In genomic region chr5:142512041-142512679, GRCh38 we compare ENCODE assay signal across 1 cellular context.
TF ChIP-seq lines count a peak whose summit lies in the region.

No MANE protein-coding gene starts in this region.

TF ChIP-seq in GM23338, 12 proteins besides CTCF, POLR2A, EP300 and RAD21 (continued from another document):
- TF ChIP-seq ZNF462 (CRISPR knock-in tag; IDR thresholded peaks at IDR 0.05) (no peak), STAT1 (IDR thresholded peaks at IDR 0.05; ENCODE audit: unreplicated experiment) (no peak), ZNF114 (CRISPR knock-in tag; IDR thresholded peaks at IDR 0.05) (no peak), EZH2 (IDR thresholded peaks at IDR 0.05; ENCODE audit: low read depth, unreplicated experiment) (no peak)
